1 cellular context compared by ENCODE assay signal in genomic region chr22:26481694-26482093, GRCh38.
TF ChIP-seq lines count a peak whose summit lies in the region.

No MANE protein-coding gene starts in this region.

TF ChIP-seq in WTC11, 78 proteins besides CTCF, POLR2A, EP300 and RAD21 (continued from another document):
- TF ChIP-seq, protein P1, sequence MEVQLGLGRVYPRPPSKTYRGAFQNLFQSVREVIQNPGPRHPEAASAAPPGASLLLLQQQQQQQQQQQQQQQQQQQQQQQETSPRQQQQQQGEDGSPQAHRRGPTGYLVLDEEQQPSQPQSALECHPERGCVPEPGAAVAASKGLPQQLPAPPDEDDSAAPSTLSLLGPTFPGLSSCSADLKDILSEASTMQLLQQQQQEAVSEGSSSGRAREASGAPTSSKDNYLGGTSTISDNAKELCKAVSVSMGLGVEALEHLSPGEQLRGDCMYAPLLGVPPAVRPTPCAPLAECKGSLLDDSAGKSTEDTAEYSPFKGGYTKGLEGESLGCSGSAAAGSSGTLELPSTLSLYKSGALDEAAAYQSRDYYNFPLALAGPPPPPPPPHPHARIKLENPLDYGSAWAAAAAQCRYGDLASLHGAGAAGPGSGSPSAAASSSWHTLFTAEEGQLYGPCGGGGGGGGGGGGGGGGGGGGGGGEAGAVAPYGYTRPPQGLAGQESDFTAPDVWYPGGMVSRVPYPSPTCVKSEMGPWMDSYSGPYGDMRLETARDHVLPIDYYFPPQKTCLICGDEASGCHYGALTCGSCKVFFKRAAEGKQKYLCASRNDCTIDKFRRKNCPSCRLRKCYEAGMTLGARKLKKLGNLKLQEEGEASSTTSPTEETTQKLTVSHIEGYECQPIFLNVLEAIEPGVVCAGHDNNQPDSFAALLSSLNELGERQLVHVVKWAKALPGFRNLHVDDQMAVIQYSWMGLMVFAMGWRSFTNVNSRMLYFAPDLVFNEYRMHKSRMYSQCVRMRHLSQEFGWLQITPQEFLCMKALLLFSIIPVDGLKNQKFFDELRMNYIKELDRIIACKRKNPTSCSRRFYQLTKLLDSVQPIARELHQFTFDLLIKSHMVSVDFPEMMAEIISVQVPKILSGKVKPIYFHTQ (CRISPR knock-in tag; IDR thresholded peaks at IDR 0.05): no peak
TF ChIP-seq in WTC11: peak in this region for 0.
